8 cellular contexts compared by ENCODE assay signal in genomic region chr7:116776610-116777289, GRCh38.
DNase-seq lines count a peak whose midpoint lies in the region; ATAC-seq and TF ChIP-seq lines count a peak whose summit lies in the region.

No MANE protein-coding gene starts in this region.

- H3K9ac ChIP-seq in colonic mucosa (ENCODE audit: low read depth in 2 of 2, low read length in 2 of 2) = no peak overlapping the region

- CTCF ChIA-PET in Panc1 (lab: Charles Lee) = interaction anchor here (0.6 kb wide), 1 partner anchor 153 kb away, joined by 4 read pairs; no protein-coding TSS in a partner anchor

- peaks cover 30% of the 10 kb centered on the region for H3K36me3 ChIP-seq in Panc1 (ENCODE audit: control insufficient read depth, insufficient read depth, low read length)
- no peaks in the 10 kb centered on the region for H3K36me3 ChIP-seq in colonic mucosa
- H3K36me3 ChIP-seq in SJCRH30 = peaks cover 83% of the 10 kb centered on the region

- peak overlapping the region; percentile 5; the same call in 1 of the 2 replicates for H3K27ac ChIP-seq in Panc1 (ENCODE audit: low read length)
- H3K27ac ChIP-seq in colonic mucosa = no peak overlapping the region
- no peak overlapping the region for H3K27ac ChIP-seq in SJCRH30

- H3K27me3 ChIP-seq in Panc1 (ENCODE audit: control insufficient read depth, insufficient read depth, low read length) = no peaks in the 10 kb centered on the region
- no peaks in the 10 kb centered on the region for H3K27me3 ChIP-seq in colonic mucosa
- H3K27me3 ChIP-seq in SJCRH30 = no peaks in the 10 kb centered on the region

- no TSS peak for BruUV-seq in Panc1 (replicated peaks; lab: Mats Ljungman, UMichigan)

- peaks cover 13% of the 10 kb centered on the region; the same call in 1 of the 2 replicates for H3K9me3 ChIP-seq in Panc1 (ENCODE audit: control insufficient read depth, insufficient read depth, low read depth, low read length)
- no peaks in the 10 kb centered on the region for H3K9me3 ChIP-seq in colonic mucosa
- H3K9me3 ChIP-seq in SJCRH30 (replicated peaks) = no peaks in the 10 kb centered on the region

- H3K4me3 ChIP-seq in Panc1 (ENCODE audit: low read depth in 2 of 2, low read length in 2 of 2) (no peak overlapping the region), colonic mucosa (no peak overlapping the region), SJCRH30 (no peak overlapping the region)

- POLR2A ChIA-PET in Panc1 (lab: Charles Lee) = no interaction called here

- peaks cover 20% of the 10 kb centered on the region for H3K4me1 ChIP-seq in Panc1 (ENCODE audit: control insufficient read depth, insufficient read depth, low read length)
- peaks cover 15% of the 10 kb centered on the region for H3K4me1 ChIP-seq in colonic mucosa
- peaks cover 55% of the 10 kb centered on the region for H3K4me1 ChIP-seq in SJCRH30

- TF ChIP-seq POLR2A in GM18505 (IDR thresholded peaks at IDR 0.05; ENCODE audit: borderline replicate concordance, extremely low read depth, insufficient read depth, insufficient read length) = no peak

- ATAC-seq in GM21825 (IDR thresholded peaks at IDR 0.05; ENCODE audit: unreplicated experiment) = peak; percentile 83
- ATAC-seq in Panc1 = peak; percentile 81
- ATAC-seq in GM18505 (IDR thresholded peaks at IDR 0.05; ENCODE audit: unreplicated experiment) = no peak

- intact Hi-C loops in Panc1 (cut with micrococcal nuclease; ENCODE audit: unreplicated experiment) (no loop called here), colonic mucosa (cut with DNase I) (no loop called here)

- DNase-seq in COLO829 (ENCODE audit: low spot score) (peak; percentile 42), Panc1 (ENCODE audit: low read depth, low spot score) (peak; percentile 84), kidney glomerular epithelial cell (lab: John Stamatoyannopoulos, UW) (peak; percentile 96), colonic mucosa (no peak), SJCRH30 (no peak), NOMO-1 treated with DMSO at 0.1 percent for 48 hours (lab: John Stamatoyannopoulos, UW; ENCODE audit: unreplicated experiment) (no peak)

- TF ChIP-seq CTCF in Panc1 (IDR thresholded peaks at IDR 0.05) = no peak
- TF ChIP-seq CTCF in colonic mucosa (IDR thresholded peaks at IDR 0.05) = no peak

- in situ Hi-C loops in Panc1 (cut with HindIII; ENCODE audit: low pct_unique_long_range_greater_than_20kb, low sequenced_read_pairs) = no loop called here

Comparison
In these comparisons a context has a peak if more than half of its experiments do, and no peak if none do; other contexts are left out.
1. DNase-seq: peak in COLO829 (single experiment), Panc1 (single experiment) and kidney glomerular epithelial cell (single experiment); none in colonic mucosa (single experiment), SJCRH30 (0 of 2) and NOMO-1 treated with DMSO at 0.1 percent for 48 hours (single experiment).